4 cellular contexts compared by ENCODE assay signal in the genomic region with DNA sequence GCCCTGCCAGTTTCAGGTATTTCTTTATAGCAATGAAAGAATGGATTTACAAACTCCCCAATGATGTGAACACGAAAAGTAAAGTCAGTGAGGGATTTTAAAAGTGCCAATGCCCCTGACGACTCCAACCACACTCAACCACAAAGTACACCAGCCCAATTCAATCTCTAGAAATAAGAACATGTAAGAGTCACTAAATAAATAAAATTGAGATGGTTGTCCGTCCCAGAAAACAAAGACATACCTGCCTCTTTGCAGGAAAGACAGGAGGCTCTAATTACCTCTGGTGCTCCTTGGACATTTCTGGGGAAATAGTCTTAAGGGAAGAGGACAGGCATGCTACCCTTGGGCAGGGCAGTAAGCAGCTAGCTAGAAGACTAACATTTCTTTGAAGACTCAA. TPM values are rescaled to one million over a fixed set of nuclear protein-coding genes. Genes with fewer than 3 reads are reported as not detected.
"Had no signal": no experiment of that assay in that cellular context is flagged by ENCODE, and none has a peak within 500 bp of the region (broad histone marks: within the 10 kb centered on the region; RNA-seq: fewer than 3 reads in every experiment).

No MANE protein-coding gene starts in this region.

- H3K4me3 ChIP-seq: GM12878 had no signal

- DNase-seq: GDM1, GF-D8 had no signal

- ATAC-seq: GM12878 had no signal

RNA-seq across cellular contexts. Expression of gene NALCN, which starts 55.8 kb away (rescaled TPM):
- total RNA-seq: G401, GM12878 had no signal
